Comparison of ENCODE assay signal across 1 cellular context in the genomic region with DNA sequence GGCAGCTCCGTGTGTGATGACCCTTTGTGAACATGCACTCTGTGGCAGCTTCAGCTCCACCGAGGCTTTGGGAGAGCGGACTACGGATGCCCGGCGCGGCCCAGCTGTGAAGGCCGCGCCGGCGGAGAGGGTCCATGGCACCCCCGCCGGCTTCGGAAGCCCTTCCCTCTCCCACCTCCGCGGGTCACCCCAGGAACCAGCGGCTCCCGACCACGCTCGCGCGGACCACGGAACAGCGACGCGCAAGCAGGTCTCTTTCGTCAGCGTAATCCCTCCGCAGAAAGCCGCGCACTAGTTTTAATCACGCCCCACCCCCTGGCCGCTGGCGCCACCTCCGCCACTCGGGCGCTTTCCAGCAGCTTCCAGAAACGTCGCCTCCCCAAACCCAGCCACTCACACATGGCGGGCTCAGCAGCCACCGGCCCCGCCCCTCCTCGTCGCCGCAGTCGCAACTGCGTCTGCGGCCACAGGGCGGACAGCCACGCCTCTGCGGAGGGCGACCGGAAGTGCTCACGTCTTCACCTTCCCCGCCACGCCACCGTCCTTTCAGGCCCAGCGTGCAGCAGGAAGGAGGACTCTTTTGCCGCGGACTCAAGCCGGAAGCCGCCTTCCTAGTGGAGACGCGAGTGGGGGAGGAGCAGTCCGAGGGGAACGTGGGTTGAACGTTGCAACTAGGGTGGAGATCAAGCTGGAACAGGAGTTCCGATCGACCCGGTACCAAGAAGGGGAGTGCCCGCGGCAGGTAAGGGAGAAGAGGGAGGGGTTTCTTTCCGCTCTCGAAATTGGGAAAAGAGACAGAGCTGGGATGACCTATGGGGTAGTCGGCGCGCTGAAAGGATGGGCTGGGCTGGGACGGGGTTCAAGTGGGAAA.
TF ChIP-seq lines count a peak whose summit lies in the region.

A gene (plus strand): TSS at position 606 of the 871 bp plus-strand sequence. CDS start 3,221 bp downstream, outside the sequence.

TF ChIP-seq in SK-N-SH, 30 proteins besides CTCF, POLR2A, EP300 and RAD21 (continued from another document):
- TF ChIP-seq, protein P1, sequence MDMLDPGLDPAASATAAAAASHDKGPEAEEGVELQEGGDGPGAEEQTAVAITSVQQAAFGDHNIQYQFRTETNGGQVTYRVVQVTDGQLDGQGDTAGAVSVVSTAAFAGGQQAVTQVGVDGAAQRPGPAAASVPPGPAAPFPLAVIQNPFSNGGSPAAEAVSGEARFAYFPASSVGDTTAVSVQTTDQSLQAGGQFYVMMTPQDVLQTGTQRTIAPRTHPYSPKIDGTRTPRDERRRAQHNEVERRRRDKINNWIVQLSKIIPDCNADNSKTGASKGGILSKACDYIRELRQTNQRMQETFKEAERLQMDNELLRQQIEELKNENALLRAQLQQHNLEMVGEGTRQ (IDR thresholded peaks at IDR 0.05; ENCODE audit: borderline replicate concordance, low read depth, low read length), result no peak
- TF ChIP-seq FOXM1 (IDR thresholded peaks at IDR 0.05; ENCODE audit: low read depth) (no peak), NRF1 (IDR thresholded peaks at IDR 0.05; ENCODE audit: low read depth, low read length) (peak; percentile 47; the same call in 1 of the 2 replicates), RCOR1 (IDR thresholded peaks at IDR 0.05; ENCODE audit: low read length) (peak; percentile 65), FOXJ3 (CRISPR knock-in tag; IDR thresholded peaks at IDR 0.05) (peak; percentile 96), POLR2AphosphoS5 (IDR thresholded peaks at IDR 0.05; ENCODE audit: low read depth, low read length) (peak; percentile 66; the same call in 1 of the 2 replicates), TCF12 (IDR thresholded peaks at IDR 0.05) (peak; percentile 51; the same call in 1 of the 2 replicates), TAF1 (IDR thresholded peaks at IDR 0.05; ENCODE audit: borderline replicate concordance, low read depth, low read length) (peak; percentile 89), MXI1 (IDR thresholded peaks at IDR 0.05; ENCODE audit: low read depth, low read length) (peak; percentile 92; the same call in 1 of the 2 replicates), SMC3 (IDR thresholded peaks at IDR 0.05; ENCODE audit: low read depth, low read length) (peak; percentile 18; the same call in 1 of the 2 replicates), ELF1 (IDR thresholded peaks at IDR 0.05) (peak; percentile 97), MEF2A (IDR thresholded peaks at IDR 0.05; ENCODE audit: borderline replicate concordance, low read depth) (no peak), FOSL2 (IDR thresholded peaks at IDR 0.05; ENCODE audit: borderline replicate concordance, low read depth) (no peak; the same call in 1 of the 2 replicates), RFX5 (IDR thresholded peaks at IDR 0.05; ENCODE audit: low read length) (peak; percentile 66; the same call in 1 of the 2 replicates), YY1 (IDR thresholded peaks at IDR 0.05; ENCODE audit: low read depth) (peak; percentile 54), CHD2 (IDR thresholded peaks at IDR 0.05; ENCODE audit: low read length, partially characterized antibody) (peak; percentile 95), GATA2 (CRISPR knock-in tag; IDR thresholded peaks at IDR 0.05) (peak; percentile 35; the same call in 1 of the 2 replicates), RXRA (IDR thresholded peaks at IDR 0.05; ENCODE audit: borderline replicate concordance, low read depth) (peak; percentile 47; the same call in 1 of the 2 replicates), GABPA (IDR thresholded peaks at IDR 0.05; ENCODE audit: low read depth) (peak; percentile 100), JUND (IDR thresholded peaks at IDR 0.05) (no peak), NFIC (IDR thresholded peaks at IDR 0.05; ENCODE audit: borderline replicate concordance) (peak; percentile 45; the same call in 1 of the 2 replicates)
- TF ChIP-seq, protein P2, sequence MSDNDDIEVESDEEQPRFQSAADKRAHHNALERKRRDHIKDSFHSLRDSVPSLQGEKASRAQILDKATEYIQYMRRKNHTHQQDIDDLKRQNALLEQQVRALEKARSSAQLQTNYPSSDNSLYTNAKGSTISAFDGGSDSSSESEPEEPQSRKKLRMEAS (IDR thresholded peaks at IDR 0.05; ENCODE audit: low read depth), result peak; percentile 98
- TF ChIP-seq, protein P3, sequence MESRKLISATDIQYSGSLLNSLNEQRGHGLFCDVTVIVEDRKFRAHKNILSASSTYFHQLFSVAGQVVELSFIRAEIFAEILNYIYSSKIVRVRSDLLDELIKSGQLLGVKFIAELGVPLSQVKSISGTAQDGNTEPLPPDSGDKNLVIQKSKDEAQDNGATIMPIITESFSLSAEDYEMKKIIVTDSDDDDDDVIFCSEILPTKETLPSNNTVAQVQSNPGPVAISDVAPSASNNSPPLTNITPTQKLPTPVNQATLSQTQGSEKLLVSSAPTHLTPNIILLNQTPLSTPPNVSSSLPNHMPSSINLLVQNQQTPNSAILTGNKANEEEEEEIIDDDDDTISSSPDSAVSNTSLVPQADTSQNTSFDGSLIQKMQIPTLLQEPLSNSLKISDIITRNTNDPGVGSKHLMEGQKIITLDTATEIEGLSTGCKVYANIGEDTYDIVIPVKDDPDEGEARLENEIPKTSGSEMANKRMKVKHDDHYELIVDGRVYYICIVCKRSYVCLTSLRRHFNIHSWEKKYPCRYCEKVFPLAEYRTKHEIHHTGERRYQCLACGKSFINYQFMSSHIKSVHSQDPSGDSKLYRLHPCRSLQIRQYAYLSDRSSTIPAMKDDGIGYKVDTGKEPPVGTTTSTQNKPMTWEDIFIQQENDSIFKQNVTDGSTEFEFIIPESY (IDR thresholded peaks at IDR 0.05; ENCODE audit: borderline replicate concordance, low read depth), result no peak
- TF ChIP-seq, protein P4, sequence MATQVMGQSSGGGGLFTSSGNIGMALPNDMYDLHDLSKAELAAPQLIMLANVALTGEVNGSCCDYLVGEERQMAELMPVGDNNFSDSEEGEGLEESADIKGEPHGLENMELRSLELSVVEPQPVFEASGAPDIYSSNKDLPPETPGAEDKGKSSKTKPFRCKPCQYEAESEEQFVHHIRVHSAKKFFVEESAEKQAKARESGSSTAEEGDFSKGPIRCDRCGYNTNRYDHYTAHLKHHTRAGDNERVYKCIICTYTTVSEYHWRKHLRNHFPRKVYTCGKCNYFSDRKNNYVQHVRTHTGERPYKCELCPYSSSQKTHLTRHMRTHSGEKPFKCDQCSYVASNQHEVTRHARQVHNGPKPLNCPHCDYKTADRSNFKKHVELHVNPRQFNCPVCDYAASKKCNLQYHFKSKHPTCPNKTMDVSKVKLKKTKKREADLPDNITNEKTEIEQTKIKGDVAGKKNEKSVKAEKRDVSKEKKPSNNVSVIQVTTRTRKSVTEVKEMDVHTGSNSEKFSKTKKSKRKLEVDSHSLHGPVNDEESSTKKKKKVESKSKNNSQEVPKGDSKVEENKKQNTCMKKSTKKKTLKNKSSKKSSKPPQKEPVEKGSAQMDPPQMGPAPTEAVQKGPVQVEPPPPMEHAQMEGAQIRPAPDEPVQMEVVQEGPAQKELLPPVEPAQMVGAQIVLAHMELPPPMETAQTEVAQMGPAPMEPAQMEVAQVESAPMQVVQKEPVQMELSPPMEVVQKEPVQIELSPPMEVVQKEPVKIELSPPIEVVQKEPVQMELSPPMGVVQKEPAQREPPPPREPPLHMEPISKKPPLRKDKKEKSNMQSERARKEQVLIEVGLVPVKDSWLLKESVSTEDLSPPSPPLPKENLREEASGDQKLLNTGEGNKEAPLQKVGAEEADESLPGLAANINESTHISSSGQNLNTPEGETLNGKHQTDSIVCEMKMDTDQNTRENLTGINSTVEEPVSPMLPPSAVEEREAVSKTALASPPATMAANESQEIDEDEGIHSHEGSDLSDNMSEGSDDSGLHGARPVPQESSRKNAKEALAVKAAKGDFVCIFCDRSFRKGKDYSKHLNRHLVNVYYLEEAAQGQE (IDR thresholded peaks at IDR 0.05; ENCODE audit: low read depth, low read length), result peak; percentile 19; the same call in 1 of the 2 replicates
- TF ChIP-seq, protein P5, sequence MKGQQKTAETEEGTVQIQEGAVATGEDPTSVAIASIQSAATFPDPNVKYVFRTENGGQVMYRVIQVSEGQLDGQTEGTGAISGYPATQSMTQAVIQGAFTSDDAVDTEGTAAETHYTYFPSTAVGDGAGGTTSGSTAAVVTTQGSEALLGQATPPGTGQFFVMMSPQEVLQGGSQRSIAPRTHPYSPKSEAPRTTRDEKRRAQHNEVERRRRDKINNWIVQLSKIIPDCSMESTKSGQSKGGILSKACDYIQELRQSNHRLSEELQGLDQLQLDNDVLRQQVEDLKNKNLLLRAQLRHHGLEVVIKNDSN (IDR thresholded peaks at IDR 0.05; ENCODE audit: borderline replicate concordance, low read depth), result peak; percentile 21
